9 cellular contexts compared by ENCODE assay signal in genomic region chr16:23836078-23836403, GRCh38. TPM values are rescaled to one million over a fixed set of nuclear protein-coding genes. Genes with fewer than 3 reads are reported as not detected.
A peak's percentile ranks its signal among the peaks of the same experiment; 100 is the strongest.
DNase-seq lines count a peak whose midpoint lies in the region; ATAC-seq and TF ChIP-seq lines count a peak whose summit lies in the region.
"Had no signal": no experiment of that assay in that cellular context is flagged by ENCODE, and none has a peak within 500 bp of the region (broad histone marks: within the 10 kb centered on the region; RNA-seq: fewer than 3 reads in every experiment).

No MANE protein-coding gene starts in this region.

- TF ChIP-seq CTCF in cardiac muscle cell (IDR thresholded peaks at IDR 0.05; ENCODE audit: low read depth, low read length) (no peak), transverse colon (IDR thresholded peaks at IDR 0.05) (no peak)

- no peak for TF ChIP-seq POLR2A in transverse colon (IDR thresholded peaks at IDR 0.05)

- no peaks in the 10 kb centered on the region for H3K79me2 ChIP-seq in Karpas-422 (ENCODE audit: low read length)

- DNase-seq in cardiac muscle cell (ENCODE audit: low read depth in 1 of 2, low spot score in 1 of 2) = no peak
- no peak for DNase-seq in left cardiac atrium
- no peak for DNase-seq in Karpas-422
- DNase-seq in iPS DF 6.9 (ENCODE audit: low read depth, low spot score) = no peak
- DNase-seq in transverse colon = no peak
- no peak for DNase-seq in effector CD8-positive, alpha-beta T cell (lab: John Stamatoyannopoulos, UW)
- DNase-seq in ACHN = no peak
- no peak for DNase-seq in kidney glomerular epithelial cell (lab: John Stamatoyannopoulos, UW)

- intact Hi-C loops in left cardiac atrium (cut with DNase I) (no loop called here), transverse colon (cut with DNase I; ENCODE audit: low total_unique reads) (loop anchor here (10.0 kb wide), 2 partner anchors 79 to 109 kb away; no protein-coding TSS in a partner anchor)

- H3K9me2 ChIP-seq in Karpas-422 (replicated peaks; ENCODE audit: insufficient read depth, low read length) = no peaks in the 10 kb centered on the region

- H3K4me1 ChIP-seq in cardiac muscle cell (ENCODE audit: low read depth) (no peaks in the 10 kb centered on the region), Karpas-422 (ENCODE audit: low read length) (peaks cover 37% of the 10 kb centered on the region), iPS DF 6.9 (ENCODE audit: control insufficient read depth, insufficient read depth, low read length) (peaks cover 8% of the 10 kb centered on the region), transverse colon (peaks cover 0 to 23% (median 11%) of the 10 kb centered on the region in 4 donors)

- H3K9me3 ChIP-seq in cardiac muscle cell (ENCODE audit: low read depth) (no peaks in the 10 kb centered on the region), Karpas-422 (ENCODE audit: low read length) (no peaks in the 10 kb centered on the region), iPS DF 6.9 (ENCODE audit: control insufficient read depth, insufficient read depth, low read length) (no peaks in the 10 kb centered on the region), transverse colon (no peaks in the 10 kb centered on the region)

- H4K20me1 ChIP-seq in Karpas-422 (ENCODE audit: insufficient read depth, low read depth, low read length) = no peaks in the 10 kb centered on the region

- peak overlapping the region; percentile 53 for H3K9ac ChIP-seq in Karpas-422 (ENCODE audit: low read length)

- no peak for ATAC-seq in left cardiac atrium

- H3K27me3 ChIP-seq in cardiac muscle cell = peaks cover 71% of the 10 kb centered on the region
- H3K27me3 ChIP-seq in Karpas-422 (ENCODE audit: low read length) = peaks cover 6% of the 10 kb centered on the region
- peaks cover 11% of the 10 kb centered on the region for H3K27me3 ChIP-seq in iPS DF 6.9 (ENCODE audit: control insufficient read depth, insufficient read depth, low read length)
- H3K27me3 ChIP-seq in transverse colon = peaks cover 28% of the 10 kb centered on the region

- no peak overlapping the region for H2AFZ ChIP-seq in Karpas-422 (ENCODE audit: low read length)

- peak overlapping the region; percentile 74 for H3K4me2 ChIP-seq in Karpas-422 (ENCODE audit: low read depth, low read length, poor library complexity, severe bottlenecking)

- in situ Hi-C loops in transverse colon (cut with MboI; ENCODE audit: low pct_ligation_motif_present in 1 of 4, low pct_unique_long_range_greater_than_20kb in 1 of 4, low sequenced_read_pairs in 3 of 4) (no loop called here), ACHN (cut with HindIII; ENCODE audit: low pct_ligation_motif_present, low pct_unique_long_range_greater_than_20kb, low sequenced_read_pairs) (no loop called here)

- H3K4me3 ChIP-seq in cardiac muscle cell (peak overlapping the region; percentile 45), Karpas-422 (ENCODE audit: low read length) (peak overlapping the region; percentile 62), iPS DF 6.9 (ENCODE audit: low read length) (peak overlapping the region; percentile 70), transverse colon (peak overlapping the region; percentile 46 to 63 (median 58))

- no peaks in the 10 kb centered on the region for H3K36me3 ChIP-seq in cardiac muscle cell
- H3K36me3 ChIP-seq in Karpas-422 (ENCODE audit: insufficient read depth, low read length) = no peaks in the 10 kb centered on the region
- no peaks in the 10 kb centered on the region for H3K36me3 ChIP-seq in iPS DF 6.9 (ENCODE audit: control insufficient read depth, insufficient read depth, low read length)
- no peaks in the 10 kb centered on the region for H3K36me3 ChIP-seq in transverse colon

- WGBS in iPS DF 6.9 (ENCODE audit: insufficient coverage, insufficient read length) = no CpG with 5 or more reads among the region's 45 CpGs
- whole genome bisulfite sequencing in transverse colon (ENCODE audit: low coverage in 1 of 2), 2 donors = 0% methylated on average over 11 of the region's 45 CpGs; no CpG with 5 or more reads in 1 of the 2 donors

- no peak for TF ChIP-seq EP300 in transverse colon (IDR thresholded peaks at IDR 0.05; ENCODE audit: low read depth)

- H3K27ac ChIP-seq in cardiac muscle cell = no peak overlapping the region
- H3K27ac ChIP-seq in Karpas-422 (ENCODE audit: low read length) = no peak overlapping the region
- no peak overlapping the region for H3K27ac ChIP-seq in iPS DF 6.9 (ENCODE audit: low read length)
- H3K27ac ChIP-seq in transverse colon = peak overlapping the region; percentile 26 to 63 (median 56)

RNA-seq across cellular contexts. Expression of gene PRKCB, which starts 0.3 kb away (rescaled TPM):
- 0.66 and 1.6 TPM in 2 replicates for total RNA-seq in cardiac muscle cell
- 1.5 and 1.6 TPM in 2 replicates for polyA plus RNA-seq in cardiac muscle cell
- 1 to 10 TPM; 4.1 to 4.7 TPM for total RNA-seq in left cardiac atrium
- total RNA-seq in Karpas-422 (2014; rRNA removed; shearing (Covaris generic); ENCODE audit: low replicate concordance) = 9.0 and 21.7 TPM in 2 replicates
- 10 to 100 TPM in 2 of 4 donors, 1 to 10 TPM in 2; 9.0 to 28.3 (median 15.2) TPM for total RNA-seq in transverse colon
- total RNA-seq: lung microvascular endothelial cell had no signal

Comparison
In these comparisons a context has a peak if more than half of its experiments do, and no peak if none do; other contexts are left out.
1. H3K27ac ChIP-seq: peak in transverse colon (4 of 4); none in cardiac muscle cell (single experiment), Karpas-422 (single experiment) and iPS DF 6.9 (single experiment).
2. Peak in every context shown above with its lines, with median percentiles within 50 percentile points of each other: H3K4me3 ChIP-seq.